22 cellular contexts compared by ENCODE assay signal in genomic region chr1:71428029-71428428, GRCh38.
"Had no signal": no experiment of that assay in that cellular context is flagged by ENCODE, and none has a peak within 500 bp of the region (broad histone marks: within the 10 kb centered on the region; RNA-seq: fewer than 3 reads in every experiment).

No MANE protein-coding gene starts in this region.

- H3K9me3 ChIP-seq: ascending aorta, colonic mucosa, lower lobe of right lung, tibial artery had no signal

- H3K4me3 ChIP-seq: ascending aorta, colonic mucosa, dorsolateral prefrontal cortex, lower lobe of right lung, tibial artery had no signal

- H3K4me1 ChIP-seq: ascending aorta, colonic mucosa, lower lobe of right lung, tibial artery had no signal

- ATAC-seq: activated naive CD4-positive, alpha-beta T cell treated with anti-CD3 and anti-CD28 coated beads, Interleukin-2, amount 50 U/mL, for 72 hours; activated T-helper 17 cell treated with anti-CD3 and anti-CD28 coated beads, Interleukin-2, amount 50 U/mL, for 72 hours; effector memory CD8-positive, alpha-beta T cell; esophagus mucosa; left lobe of liver; lower lobe of right lung; sciatic nerve; stimulated activated effector memory CD8-positive, alpha-beta T cell treated with anti-CD3 and anti-CD28 coated beads, Interleukin-12 subunit alpha, Interleukin-12 subunit beta, amount 100 ng/mL, for 72 hours; stimulated activated naive CD8-positive, alpha-beta T cell treated with anti-CD3 and anti-CD28 coated beads, Interleukin-15, amount 100 ng/mL, for 72 hours; WTC11 had no signal

- H3K36me3 ChIP-seq: ascending aorta, colonic mucosa, lower lobe of right lung, tibial artery had no signal

- DNase-seq: activated T-cell treated with anti-CD3 and anti-CD28 coated beads, Interleukin-2, amount 50 U/mL, for 1 hour; central memory CD4-positive, alpha-beta T cell; colonic mucosa; effector memory CD8-positive, alpha-beta T cell; foreskin melanocyte; kidney; lower lobe of right lung; mesendoderm; naive B cell; small intestine; stimulated activated CD4-positive, alpha-beta T cell treated with anti-CD3 and anti-CD28 coated beads, Interleukin-2, amount 100 ng/mL, for 24 hours; stimulated activated naive CD8-positive, alpha-beta T cell treated with anti-CD3 and anti-CD28 coated beads, Interleukin-15, amount 100 ng/mL, for 72 hours; tibial artery had no signal
